In genomic region chr1:17892225-17892624, GRCh38 we compare ENCODE assay signal across 18 cellular contexts.
DNase-seq lines count a peak whose midpoint lies in the region; ATAC-seq and TF ChIP-seq lines count a peak whose summit lies in the region.
"Had no signal": no experiment of that assay in that cellular context is flagged by ENCODE, and none has a peak within 500 bp of the region (broad histone marks: within the 10 kb centered on the region; RNA-seq: fewer than 3 reads in every experiment).

No MANE protein-coding gene starts in this region.

- intact Hi-C loops in breast epithelium (cut with DNase I; ENCODE audit: low total_unique reads): no loop called here

- H3K4me1 ChIP-seq in breast epithelium: no peaks in the 10 kb centered on the region
- H3K4me1 ChIP-seq in neuronal stem cell (ENCODE audit: control insufficient read depth in 2 of 2, insufficient read depth in 1 of 2, low read depth in 1 of 2, low read length in 2 of 2): peaks cover 0 to 2% of the 10 kb centered on the region in 2 donors
- H3K4me1 ChIP-seq: BE2C had no signal

- no peak overlapping the region for H3K23ac ChIP-seq in neuronal stem cell (ENCODE audit: low read depth, low read length, poor library complexity)

- TF ChIP-seq POLR2A in breast epithelium (IDR thresholded peaks at IDR 0.05): no peak

- no peak overlapping the region for H4K8ac ChIP-seq in neuronal stem cell (ENCODE audit: low read depth, low read length)

- DNase-seq in NCI-H1092 (lab: John Stamatoyannopoulos, UW) (peak; percentile 76), NCI-H2171 (lab: John Stamatoyannopoulos, UW) (peak; percentile 64), breast epithelium (ENCODE audit: low spot score in 2 of 2) (peak; percentile 70 to 83), neuronal stem cell (ENCODE audit: low spot score) (no peak), amygdala (lab: John Stamatoyannopoulos, UW) (no peak), NCI-H1048 (lab: John Stamatoyannopoulos, UW) (no peak)
- DNase-seq: activated CD4-positive, alpha-beta T cell treated with anti-CD3 and anti-CD28 coated beads for 48 hours; activated CD8-positive, alpha-beta memory T cell treated with anti-CD3 and anti-CD28 coated beads, Interleukin-2, amount 50 U/mL, for 48 hours; activated naive CD4-positive, alpha-beta T cell; BE2C; GM23248; NCI-H524 treated with DMSO at 0.1 percent for 48 hours; OCI-M1 had no signal

- H3K36me3 ChIP-seq in breast epithelium (no peaks in the 10 kb centered on the region), neuronal stem cell (replicated peaks in 1 of 2; ENCODE audit: control insufficient read depth in 2 of 2, insufficient read depth in 2 of 2, low read length in 2 of 2) (no peaks in the 10 kb centered on the region)
- H3K36me3 ChIP-seq: BE2C, tibial artery had no signal

- H3K4me3 ChIP-seq in breast epithelium (no peak overlapping the region), neuronal stem cell (ENCODE audit: low read length in 2 of 2) (no peak overlapping the region)
- H3K4me3 ChIP-seq: GM23248, SK-N-MC, smooth muscle cell, tibial artery had no signal

- no peak overlapping the region for H2BK15ac ChIP-seq in neuronal stem cell (ENCODE audit: low read length)

- no peak overlapping the region for H2BK12ac ChIP-seq in neuronal stem cell (ENCODE audit: low read length)

- no peak overlapping the region for H2BK120ac ChIP-seq in neuronal stem cell (ENCODE audit: low read depth, low read length)

- H3K4ac ChIP-seq in neuronal stem cell (ENCODE audit: low read length): no peak overlapping the region

- H3K9me3 ChIP-seq in breast epithelium (no peaks in the 10 kb centered on the region), neuronal stem cell (replicated peaks in 1 of 2; ENCODE audit: control insufficient read depth in 2 of 2, insufficient read depth in 1 of 2, low read depth in 1 of 2, low read length in 2 of 2) (peaks cover 0 to 3% of the 10 kb centered on the region in 2 donors)
- H3K9me3 ChIP-seq: BE2C, tibial artery had no signal

- H3K79me1 ChIP-seq in neuronal stem cell (ENCODE audit: low read depth, low read length): no peaks in the 10 kb centered on the region

- no peak for TF ChIP-seq CTCF in breast epithelium (IDR thresholded peaks at IDR 0.05)

- WGBS in neuronal stem cell (ENCODE audit: extremely low coverage in 2 of 2, insufficient read length in 2 of 2, insufficient replicate concordance in 1 of 2), 2 donors: no CpG with 5 or more reads among the region's 8 CpGs

- H2BK5ac ChIP-seq in neuronal stem cell (ENCODE audit: low read length): peak overlapping the region; percentile 9

- H3K27ac ChIP-seq in breast epithelium (no peak overlapping the region), neuronal stem cell (replicated peaks; ENCODE audit: low read length) (no peak overlapping the region)
- H3K27ac ChIP-seq: GM23248, HL-60, SK-N-MC, tibial artery had no signal

- peaks cover 0 to 13% of the 10 kb centered on the region in 2 donors for H3K27me3 ChIP-seq in breast epithelium
- peaks cover 0 to 8% (median 2%) of the 10 kb centered on the region in 3 experiments for H3K27me3 ChIP-seq in neuronal stem cell (ENCODE audit: control insufficient read depth in 3 of 3, insufficient read depth in 3 of 3, low read depth in 1 of 3, low read length in 3 of 3)
- H3K27me3 ChIP-seq: BE2C had no signal

- no peak overlapping the region for H4K91ac ChIP-seq in neuronal stem cell (ENCODE audit: low read depth, low read length, poor library complexity)

- H2AFZ ChIP-seq in neuronal stem cell (ENCODE audit: low read length): no peak overlapping the region
- H2AFZ ChIP-seq: GM23248 had no signal

- no peak overlapping the region for H3K18ac ChIP-seq in neuronal stem cell (ENCODE audit: low read length)

- no peak for ATAC-seq in GM18873 (IDR thresholded peaks at IDR 0.05; ENCODE audit: low FRiP score, unreplicated experiment)

- no peak overlapping the region for H3K4me2 ChIP-seq in neuronal stem cell (ENCODE audit: insufficient read depth, low read length, poor library complexity, severe bottlenecking)
- H3K4me2 ChIP-seq: smooth muscle cell had no signal

- H2AK5ac ChIP-seq in neuronal stem cell (ENCODE audit: low read depth, low read length): no peak overlapping the region

- H3K14ac ChIP-seq in neuronal stem cell (ENCODE audit: low read length): no peak overlapping the region

- H3K9ac ChIP-seq in neuronal stem cell (ENCODE audit: low read depth, low read length, poor library complexity): no peak overlapping the region
- H3K9ac ChIP-seq: GM23248 had no signal

Comparison
In these comparisons a context has a peak if more than half of its experiments do, and no peak if none do; other contexts are left out.
1. DNase-seq: peak in NCI-H1092 (single experiment), NCI-H2171 (single experiment) and breast epithelium (2 of 2); none in neuronal stem cell (single experiment), amygdala (0 of 56) and NCI-H1048 (single experiment).